1 cellular context compared by ENCODE assay signal in the genomic region with DNA sequence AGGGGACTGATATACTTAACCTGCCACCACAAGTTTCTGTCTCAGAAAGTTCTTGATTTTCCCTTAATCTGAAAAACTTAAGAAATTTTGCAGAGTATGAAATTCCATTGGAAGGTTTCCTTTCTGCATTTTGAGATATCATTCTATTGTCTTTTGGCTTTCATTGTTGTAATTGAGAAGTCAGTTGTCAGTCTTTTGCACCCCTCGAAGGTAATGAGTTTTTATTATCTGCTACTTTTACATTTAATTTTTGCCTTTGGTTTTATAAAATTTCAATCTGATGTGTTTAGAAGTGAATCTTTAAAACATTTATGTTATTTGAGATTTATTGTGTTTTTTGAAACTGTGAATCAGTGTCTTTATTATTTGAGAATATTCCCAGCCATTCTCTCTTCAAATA.
TF ChIP-seq lines count a peak whose summit lies in the region.

No MANE protein-coding gene starts in this region.

TF ChIP-seq in K562, 482 proteins besides CTCF, POLR2A, EP300 and RAD21 (continued from another document):
- TF ChIP-seq, protein P1, sequence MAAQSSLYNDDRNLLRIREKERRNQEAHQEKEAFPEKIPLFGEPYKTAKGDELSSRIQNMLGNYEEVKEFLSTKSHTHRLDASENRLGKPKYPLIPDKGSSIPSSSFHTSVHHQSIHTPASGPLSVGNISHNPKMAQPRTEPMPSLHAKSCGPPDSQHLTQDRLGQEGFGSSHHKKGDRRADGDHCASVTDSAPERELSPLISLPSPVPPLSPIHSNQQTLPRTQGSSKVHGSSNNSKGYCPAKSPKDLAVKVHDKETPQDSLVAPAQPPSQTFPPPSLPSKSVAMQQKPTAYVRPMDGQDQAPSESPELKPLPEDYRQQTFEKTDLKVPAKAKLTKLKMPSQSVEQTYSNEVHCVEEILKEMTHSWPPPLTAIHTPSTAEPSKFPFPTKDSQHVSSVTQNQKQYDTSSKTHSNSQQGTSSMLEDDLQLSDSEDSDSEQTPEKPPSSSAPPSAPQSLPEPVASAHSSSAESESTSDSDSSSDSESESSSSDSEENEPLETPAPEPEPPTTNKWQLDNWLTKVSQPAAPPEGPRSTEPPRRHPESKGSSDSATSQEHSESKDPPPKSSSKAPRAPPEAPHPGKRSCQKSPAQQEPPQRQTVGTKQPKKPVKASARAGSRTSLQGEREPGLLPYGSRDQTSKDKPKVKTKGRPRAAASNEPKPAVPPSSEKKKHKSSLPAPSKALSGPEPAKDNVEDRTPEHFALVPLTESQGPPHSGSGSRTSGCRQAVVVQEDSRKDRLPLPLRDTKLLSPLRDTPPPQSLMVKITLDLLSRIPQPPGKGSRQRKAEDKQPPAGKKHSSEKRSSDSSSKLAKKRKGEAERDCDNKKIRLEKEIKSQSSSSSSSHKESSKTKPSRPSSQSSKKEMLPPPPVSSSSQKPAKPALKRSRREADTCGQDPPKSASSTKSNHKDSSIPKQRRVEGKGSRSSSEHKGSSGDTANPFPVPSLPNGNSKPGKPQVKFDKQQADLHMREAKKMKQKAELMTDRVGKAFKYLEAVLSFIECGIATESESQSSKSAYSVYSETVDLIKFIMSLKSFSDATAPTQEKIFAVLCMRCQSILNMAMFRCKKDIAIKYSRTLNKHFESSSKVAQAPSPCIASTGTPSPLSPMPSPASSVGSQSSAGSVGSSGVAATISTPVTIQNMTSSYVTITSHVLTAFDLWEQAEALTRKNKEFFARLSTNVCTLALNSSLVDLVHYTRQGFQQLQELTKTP (IDR thresholded peaks at IDR 0.05; ENCODE audit: low read depth in 1 of 2, partially characterized antibody in 2 of 2) = peak in 1 of 2 experiments; percentile 24
- no peak for TF ChIP-seq KLF10 (CRISPR knock-in tag; IDR thresholded peaks at IDR 0.05)
- TF ChIP-seq CBX5 (IDR thresholded peaks at IDR 0.05; ENCODE audit: borderline replicate concordance, low read depth) = peak; percentile 95
